Comparison of ENCODE assay signal across 29 cellular contexts in genomic region chr3:18513091-18513490, GRCh38.
"Had no signal": no experiment of that assay in that cellular context is flagged by ENCODE, and none has a peak within 500 bp of the region (broad histone marks: within the 10 kb centered on the region; RNA-seq: fewer than 3 reads in every experiment).

No MANE protein-coding gene starts in this region.

- DNase-seq: colonic mucosa; cortex of kidney; dermis blood vessel endothelial cell; dorsolateral prefrontal cortex; effector CD4-positive, alpha-beta T cell; effector CD8-positive, alpha-beta T cell; effector memory CD4-positive, alpha-beta T cell; effector memory CD8-positive, alpha-beta T cell; endodermal cell; erythroblast; esophagus squamous epithelium; foreskin fibroblast; foreskin keratinocyte; foreskin melanocyte; gastrocnemius medialis; glutamatergic neuron; head of caudate nucleus; heart left ventricle; heart right ventricle had no signal

- H3K9me3 ChIP-seq: colonic mucosa, esophagus muscularis mucosa, esophagus squamous epithelium, gastrocnemius medialis, gastroesophageal sphincter, heart left ventricle, heart right ventricle had no signal

- H3K27me3 Mint-ChIP-seq: dendritic cell treated with granulocyte-macrophage colony-stimulating factor and Interleukin-4, amounts not matched to agents 40 ng/mL and 50 ng/mL, for 4 days; effector memory CD8-positive, alpha-beta T cell had no signal

- H3K36me3 ChIP-seq: colonic mucosa, esophagus muscularis mucosa, esophagus squamous epithelium, gastrocnemius medialis, gastroesophageal sphincter, heart left ventricle, heart right ventricle had no signal

- H3K4me3 Mint-ChIP-seq: dendritic cell treated with granulocyte-macrophage colony-stimulating factor and Interleukin-4, amounts not matched to agents 40 ng/mL and 50 ng/mL, for 4 days; effector memory CD8-positive, alpha-beta T cell; endodermal cell had no signal

- H3K4me3 ChIP-seq: colonic mucosa, coronary artery, dorsolateral prefrontal cortex, esophagus muscularis mucosa, esophagus squamous epithelium, gastrocnemius medialis, gastroesophageal sphincter, heart left ventricle, heart right ventricle had no signal

- H3K9me3 Mint-ChIP-seq: dendritic cell treated with granulocyte-macrophage colony-stimulating factor and Interleukin-4, amounts not matched to agents 40 ng/mL and 50 ng/mL, for 4 days; effector memory CD8-positive, alpha-beta T cell; endodermal cell had no signal

- H3K4me1 ChIP-seq: colonic mucosa, esophagus muscularis mucosa, esophagus squamous epithelium, foreskin keratinocyte, gastrocnemius medialis, gastroesophageal sphincter, heart left ventricle, heart right ventricle had no signal

- H3K27ac Mint-ChIP-seq: effector memory CD8-positive, alpha-beta T cell; endodermal cell had no signal

- H3K27ac ChIP-seq: colonic mucosa, coronary artery, dorsolateral prefrontal cortex, epithelial cell of prostate, esophagus muscularis mucosa, esophagus squamous epithelium, foreskin keratinocyte, gastrocnemius medialis, gastroesophageal sphincter, heart left ventricle, heart right ventricle had no signal

- ATAC-seq: effector memory CD8-positive, alpha-beta T cell; esophagus mucosa; foreskin keratinocyte; gastrocnemius medialis; gastroesophageal sphincter; heart left ventricle; heart right ventricle had no signal

- H3K27me3 ChIP-seq: colonic mucosa, dorsolateral prefrontal cortex, esophagus muscularis mucosa, esophagus squamous epithelium, foreskin keratinocyte, gastrocnemius medialis, gastroesophageal sphincter, heart left ventricle had no signal

- FAIRE-seq: colon, endometrium, endothelial cell of umbilical vein, frontal cortex had no signal
